Comparison of ENCODE assay signal across 8 cellular contexts in genomic region chr16:24540575-24541240, GRCh38. TPM values are rescaled to one million over a fixed set of nuclear protein-coding genes. Genes with fewer than 3 reads are reported as not detected.
DNase-seq lines count a peak whose midpoint lies in the region; ATAC-seq lines count a peak whose summit lies in the region.

No MANE protein-coding gene starts in this region.

- peak; percentile 12 for DNase-seq in NCI-H748 (lab: John Stamatoyannopoulos, UW; ENCODE audit: unreplicated experiment)
- DNase-seq in NCI-H748 treated with DMSO at 0.1 percent for 48 hours (lab: John Stamatoyannopoulos, UW) = no peak
- DNase-seq in NCI-H146 (lab: John Stamatoyannopoulos, UW) = peak; percentile 31
- peak; percentile 51 for DNase-seq in activated naive CD8-positive, alpha-beta T cell treated with anti-CD3 and anti-CD28 coated beads, Interleukin-2, amount 10 ng/mL, durations not matched to agents 7 days and 5 days
- DNase-seq in stimulated activated effector memory CD8-positive, alpha-beta T cell treated with anti-CD3 and anti-CD28 coated beads, Interleukin-12 subunit alpha, Interleukin-12 subunit beta, amount 100 ng/mL, for 72 hours (ENCODE audit: low spot score in 2 of 2) = peak; percentile 10 to 63

- H3K36me3 Mint-ChIP-seq in activated naive CD8-positive, alpha-beta T cell treated with anti-CD3 and anti-CD28 coated beads, Interleukin-2, amount 10 ng/mL, durations not matched to agents 7 days and 5 days = peaks cover 22% of the 10 kb centered on the region
- H3K36me3 Mint-ChIP-seq in stimulated activated effector memory CD8-positive, alpha-beta T cell treated with anti-CD3 and anti-CD28 coated beads, Interleukin-12 subunit alpha, Interleukin-12 subunit beta, amount 100 ng/mL, for 72 hours = peaks cover 67% of the 10 kb centered on the region

- peak overlapping the region; percentile 49 for H3K27ac ChIP-seq in iPS-18a (ENCODE audit: low read length)

- H3K9me3 ChIP-seq in iPS-18a (ENCODE audit: control insufficient read depth, low read depth, low read length) = no peaks in the 10 kb centered on the region

- no peaks in the 10 kb centered on the region for H3K27me3 ChIP-seq in iPS-18a (ENCODE audit: control insufficient read depth, insufficient read depth, low read length)

- H3K4me3 Mint-ChIP-seq in activated naive CD8-positive, alpha-beta T cell treated with anti-CD3 and anti-CD28 coated beads, Interleukin-2, amount 10 ng/mL, durations not matched to agents 7 days and 5 days = peak overlapping the region; percentile 92
- H3K4me3 Mint-ChIP-seq in stimulated activated effector memory CD8-positive, alpha-beta T cell treated with anti-CD3 and anti-CD28 coated beads, Interleukin-12 subunit alpha, Interleukin-12 subunit beta, amount 100 ng/mL, for 72 hours = peak overlapping the region; percentile 98

- H3K4me3 ChIP-seq in iPS-18a (ENCODE audit: low read length) = peak overlapping the region; percentile 84

- no peaks in the 10 kb centered on the region for H3K27me3 Mint-ChIP-seq in activated naive CD8-positive, alpha-beta T cell treated with anti-CD3 and anti-CD28 coated beads, Interleukin-2, amount 10 ng/mL, durations not matched to agents 7 days and 5 days

- no peaks in the 10 kb centered on the region for H3K9me3 Mint-ChIP-seq in activated naive CD8-positive, alpha-beta T cell treated with anti-CD3 and anti-CD28 coated beads, Interleukin-2, amount 10 ng/mL, durations not matched to agents 7 days and 5 days
- no peaks in the 10 kb centered on the region for H3K9me3 Mint-ChIP-seq in stimulated activated effector memory CD8-positive, alpha-beta T cell treated with anti-CD3 and anti-CD28 coated beads, Interleukin-12 subunit alpha, Interleukin-12 subunit beta, amount 100 ng/mL, for 72 hours

- ATAC-seq in activated naive CD8-positive, alpha-beta T cell treated with anti-CD3 and anti-CD28 coated beads, Interleukin-2, amount 10 ng/mL, durations not matched to agents 7 days and 5 days (ENCODE audit: low read depth) = no peak
- ATAC-seq in stimulated activated effector memory CD8-positive, alpha-beta T cell treated with anti-CD3 and anti-CD28 coated beads, Interleukin-12 subunit alpha, Interleukin-12 subunit beta, amount 100 ng/mL, for 72 hours = no peak
- no peak for ATAC-seq in GM21529 (IDR thresholded peaks at IDR 0.05; ENCODE audit: unreplicated experiment)
- no peak for ATAC-seq in GM21717 (IDR thresholded peaks at IDR 0.05; ENCODE audit: unreplicated experiment)

- peaks cover 16% of the 10 kb centered on the region for H3K4me1 ChIP-seq in iPS-18a (ENCODE audit: control insufficient read depth, low read depth, low read length)

- peaks cover 8% of the 10 kb centered on the region for H3K36me3 ChIP-seq in iPS-18a (ENCODE audit: control insufficient read depth, low read depth, low read length)

- H3K4me1 Mint-ChIP-seq in activated naive CD8-positive, alpha-beta T cell treated with anti-CD3 and anti-CD28 coated beads, Interleukin-2, amount 10 ng/mL, durations not matched to agents 7 days and 5 days = peaks cover 30% of the 10 kb centered on the region
- H3K4me1 Mint-ChIP-seq in stimulated activated effector memory CD8-positive, alpha-beta T cell treated with anti-CD3 and anti-CD28 coated beads, Interleukin-12 subunit alpha, Interleukin-12 subunit beta, amount 100 ng/mL, for 72 hours = peaks cover 36% of the 10 kb centered on the region

- H3K9ac ChIP-seq in iPS-18a (ENCODE audit: low read length) = peak overlapping the region; percentile 90

- POLR2A ChIA-PET in activated naive CD8-positive, alpha-beta T cell treated with anti-CD3 and anti-CD28 coated beads, Interleukin-2, amount 10 ng/mL, durations not matched to agents 7 days and 5 days (lab: Charles Lee) = interaction anchor here (0.7 to 2.8 kb wide), 9 partner anchors 9 to 571 kb away, joined by 3 to 12 read pairs (median 5); partner anchors contain the start of genes ARHGAP17 and LCMT1

- peak overlapping the region; percentile 98 for H3K27ac Mint-ChIP-seq in activated naive CD8-positive, alpha-beta T cell treated with anti-CD3 and anti-CD28 coated beads, Interleukin-2, amount 10 ng/mL, durations not matched to agents 7 days and 5 days
- peak overlapping the region; percentile 100 for H3K27ac Mint-ChIP-seq in stimulated activated effector memory CD8-positive, alpha-beta T cell treated with anti-CD3 and anti-CD28 coated beads, Interleukin-12 subunit alpha, Interleukin-12 subunit beta, amount 100 ng/mL, for 72 hours

RNA-seq across cellular contexts. Expression of gene RBBP6, which starts 1.3 kb away (rescaled TPM):
- total RNA-seq in activated naive CD8-positive, alpha-beta T cell treated with anti-CD3 and anti-CD28 coated beads, Interleukin-2, amount 10 ng/mL, durations not matched to agents 7 days and 5 days = 10 to 100 TPM; 77.2 to 88.9 TPM
